In the genomic region with DNA sequence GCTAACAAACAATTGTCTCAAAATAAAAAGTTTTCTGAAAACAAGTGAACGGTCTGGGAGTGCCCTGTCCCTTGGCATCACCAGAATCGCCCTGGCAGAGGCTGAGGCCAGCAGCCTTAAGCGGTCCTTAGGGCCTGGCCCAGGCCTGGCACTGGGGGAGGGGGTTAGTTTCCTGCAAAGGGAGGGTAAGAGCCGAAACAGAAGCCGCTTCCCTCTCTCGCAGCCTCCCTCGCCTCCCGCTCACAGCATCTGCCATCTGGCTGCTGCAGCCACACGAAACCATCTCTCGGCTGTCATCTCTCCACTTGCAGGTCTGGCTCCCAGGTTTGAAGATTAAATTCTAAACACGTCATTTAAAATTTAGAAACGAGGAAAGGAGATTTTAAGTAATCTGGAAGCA, we compare ENCODE assay signal across 18 cellular contexts.
A peak's percentile ranks its signal among the peaks of the same experiment; 100 is the strongest.
DNase-seq lines count a peak whose midpoint lies in the region; ATAC-seq and TF ChIP-seq lines count a peak whose summit lies in the region.
"Had no signal": no experiment of that assay in that cellular context is flagged by ENCODE, and none has a peak within 500 bp of the region (broad histone marks: within the 10 kb centered on the region; RNA-seq: fewer than 3 reads in every experiment).

No MANE protein-coding gene starts in this region.

- no peak overlapping the region for H3K4me3 Mint-ChIP-seq in activated naive CD4-positive, alpha-beta T cell treated with anti-CD3 and anti-CD28 coated beads, Interleukin-2, amount 10 ng/mL, durations not matched to agents 7 days and 5 days
- H3K4me3 Mint-ChIP-seq: activated CD4-positive, alpha-beta memory T cell treated with anti-CD3 and anti-CD28 coated beads, Interleukin-2, amount 10 ng/mL, durations not matched to agents 7 days and 5 days; natural killer cell had no signal

- H3K27me3 ChIP-seq in DOHH2 (ENCODE audit: control insufficient read depth, low read length): no peaks in the 10 kb centered on the region; the same call in 1 of the 2 replicates
- no peaks in the 10 kb centered on the region for H3K27me3 ChIP-seq in WERI-Rb-1 (ENCODE audit: insufficient read depth, low read depth, severe bottlenecking)
- H3K27me3 ChIP-seq: ascending aorta, esophagus squamous epithelium, thyroid gland had no signal

- peaks cover 69% of the 10 kb centered on the region for H3K79me2 ChIP-seq in DOHH2 (ENCODE audit: control insufficient read depth, low read length)

- 0 out of 2 replicates have a peak, but pooled peaks cover 2% of the 10 kb centered on the region for H3K36me3 ChIP-seq in DOHH2 (ENCODE audit: control insufficient read depth, low read length)
- no peaks in the 10 kb centered on the region for H3K36me3 ChIP-seq in WERI-Rb-1
- H3K36me3 ChIP-seq: ascending aorta, esophagus squamous epithelium, thyroid gland had no signal

- no peak overlapping the region for H3K27ac Mint-ChIP-seq in activated naive CD4-positive, alpha-beta T cell treated with anti-CD3 and anti-CD28 coated beads, Interleukin-2, amount 10 ng/mL, durations not matched to agents 7 days and 5 days
- H3K27ac Mint-ChIP-seq: activated CD4-positive, alpha-beta memory T cell treated with anti-CD3 and anti-CD28 coated beads, Interleukin-2, amount 10 ng/mL, durations not matched to agents 7 days and 5 days; activated T-helper 2 cell treated with anti-CD3 and anti-CD28 coated beads, Interferon-gamma antibody, Interleukin-2, Interleukin-4, amounts not matched to agents 10 μg/mL and 5 μg/mL and 100 μg/mL, durations not matched to agents 14 hours and 24 hours and 36 hours; natural killer cell had no signal

- CTCF ChIA-PET in activated naive CD4-positive, alpha-beta T cell treated with anti-CD3 and anti-CD28 coated beads, Interleukin-2, amount 10 ng/mL, durations not matched to agents 7 days and 5 days (lab: Charles Lee): no interaction called here

- H3K4me3 ChIP-seq in DOHH2 (ENCODE audit: low read length): peak overlapping the region; percentile 65
- H3K4me3 ChIP-seq in WERI-Rb-1 (ENCODE audit: low read depth, low read length): no peak overlapping the region
- H3K4me3 ChIP-seq: esophagus squamous epithelium, thyroid gland had no signal

- no peak for TF ChIP-seq CTCF in DOHH2 (IDR thresholded peaks at IDR 0.05; ENCODE audit: low read depth, low read length, poor library complexity, severe bottlenecking)
- TF ChIP-seq CTCF in WERI-Rb-1 (IDR thresholded peaks at IDR 0.05; ENCODE audit: low read depth, low read length): no peak

- H3K9me2 ChIP-seq in DOHH2 (replicated peaks; ENCODE audit: control insufficient read depth, low read length): no peaks in the 10 kb centered on the region

- H3K9me3 ChIP-seq in DOHH2 (ENCODE audit: control insufficient read depth, insufficient read depth, low read length) (no peaks in the 10 kb centered on the region), WERI-Rb-1 (ENCODE audit: severe bottlenecking) (no peaks in the 10 kb centered on the region)
- H3K9me3 ChIP-seq: ascending aorta, esophagus squamous epithelium, thyroid gland had no signal

- ATAC-seq in GM19023 (IDR thresholded peaks at IDR 0.05; ENCODE audit: unreplicated experiment) (no peak), GM21390 (IDR thresholded peaks at IDR 0.05; ENCODE audit: unreplicated experiment) (no peak)
- ATAC-seq: natural killer cell had no signal

- DNase-seq in NAMALWA (ENCODE audit: low spot score) (peak; percentile 41), WERI-Rb-1 (peak; percentile 81), middle frontal gyrus (ENCODE audit: extremely low spot score, low spot score) (peak; percentile 27), T-helper 2 cell (no peak)
- no peak for DNase-seq in activated naive CD4-positive, alpha-beta T cell treated with anti-CD3 and anti-CD28 coated beads, Interleukin-2, amount 10 ng/mL, durations not matched to agents 7 days and 5 days
- DNase-seq: activated CD4-positive, alpha-beta memory T cell treated with anti-CD3 and anti-CD28 coated beads, Interleukin-2, amount 10 ng/mL, durations not matched to agents 7 days and 5 days; dermis blood vessel endothelial cell; esophagus squamous epithelium; hippocampal formation; natural killer cell; NCI-H1048; retina; thyroid gland had no signal

- peak overlapping the region; percentile 87 for H3K4me2 ChIP-seq in DOHH2 (ENCODE audit: low read length)

- H3K4me1 ChIP-seq in DOHH2 (ENCODE audit: control insufficient read depth, low read length): peaks cover 81% of the 10 kb centered on the region

- H3K4me1 Mint-ChIP-seq in activated naive CD4-positive, alpha-beta T cell treated with anti-CD3 and anti-CD28 coated beads, Interleukin-2, amount 10 ng/mL, durations not matched to agents 7 days and 5 days: peaks cover 10% of the 10 kb centered on the region
- H3K4me1 Mint-ChIP-seq: activated CD4-positive, alpha-beta memory T cell treated with anti-CD3 and anti-CD28 coated beads, Interleukin-2, amount 10 ng/mL, durations not matched to agents 7 days and 5 days had no signal

- H3K9me3 Mint-ChIP-seq in activated naive CD4-positive, alpha-beta T cell treated with anti-CD3 and anti-CD28 coated beads, Interleukin-2, amount 10 ng/mL, durations not matched to agents 7 days and 5 days: no peaks in the 10 kb centered on the region
- H3K9me3 Mint-ChIP-seq: activated CD4-positive, alpha-beta memory T cell treated with anti-CD3 and anti-CD28 coated beads, Interleukin-2, amount 10 ng/mL, durations not matched to agents 7 days and 5 days; activated T-helper 2 cell treated with anti-CD3 and anti-CD28 coated beads, Interferon-gamma antibody, Interleukin-2, Interleukin-4, amounts not matched to agents 10 μg/mL and 5 μg/mL and 100 μg/mL, durations not matched to agents 14 hours and 24 hours and 36 hours; natural killer cell had no signal

- peaks cover 36% of the 10 kb centered on the region for H3K27me3 Mint-ChIP-seq in activated naive CD4-positive, alpha-beta T cell treated with anti-CD3 and anti-CD28 coated beads, Interleukin-2, amount 10 ng/mL, durations not matched to agents 7 days and 5 days

- H3K27ac ChIP-seq in DOHH2 (ENCODE audit: low read depth, low read length) (peak overlapping the region; percentile 92), WERI-Rb-1 (peak overlapping the region; percentile 33)
- H3K27ac ChIP-seq: ascending aorta, esophagus squamous epithelium, thyroid gland had no signal

- no peaks in the 10 kb centered on the region for H3K36me3 Mint-ChIP-seq in activated naive CD4-positive, alpha-beta T cell treated with anti-CD3 and anti-CD28 coated beads, Interleukin-2, amount 10 ng/mL, durations not matched to agents 7 days and 5 days
- H3K36me3 Mint-ChIP-seq: natural killer cell had no signal

- no peaks in the 10 kb centered on the region for H4K20me1 ChIP-seq in DOHH2 (ENCODE audit: control insufficient read depth, insufficient read depth, low read depth, low read length)

- peaks cover 36% of the 10 kb centered on the region for H3F3A ChIP-seq in DOHH2 (ENCODE audit: control insufficient read depth, insufficient read depth)

Comparison
In these comparisons a context has a peak if more than half of its experiments do, and no peak if none do; other contexts are left out.
1. DNase-seq: peak in NAMALWA (single experiment), WERI-Rb-1 (single experiment) and middle frontal gyrus (single experiment); none in T-helper 2 cell (0 of 5) and activated naive CD4-positive, alpha-beta T cell treated with anti-CD3 and anti-CD28 coated beads, Interleukin-2, amount 10 ng/mL, durations not matched to agents 7 days and 5 days (single experiment).